13 cellular contexts compared by ENCODE assay signal in the genomic region with DNA sequence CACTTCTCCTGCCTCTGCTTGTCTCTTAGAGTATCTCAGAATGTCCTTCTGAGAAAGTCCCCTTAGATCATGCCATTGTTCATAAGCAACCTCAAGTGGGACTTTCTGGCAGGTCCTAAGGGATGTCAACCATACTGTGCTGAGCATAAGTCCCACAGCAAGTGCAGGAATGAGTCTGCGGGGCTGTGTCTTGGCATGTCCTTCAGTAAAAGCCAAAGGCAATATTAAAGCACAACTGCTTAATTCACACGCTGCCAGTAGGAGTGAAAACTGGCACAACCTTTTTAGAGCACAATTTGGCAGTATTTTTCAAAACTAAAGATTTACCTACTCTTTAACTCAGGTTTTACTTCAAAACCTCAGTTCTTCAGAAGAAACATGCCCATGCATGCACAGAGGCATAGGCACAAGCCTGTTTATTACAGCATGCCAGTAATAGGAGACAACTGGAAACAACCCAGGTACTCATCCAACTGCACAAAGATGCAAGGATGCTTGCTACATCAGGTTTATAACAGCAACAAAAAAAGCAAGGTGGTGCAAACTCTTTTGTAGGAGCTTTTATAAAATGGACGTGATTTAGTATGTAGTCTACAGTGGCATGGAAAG. TPM values are rescaled to one million over a fixed set of nuclear protein-coding genes. Genes with fewer than 3 reads are reported as not detected.
A peak's percentile ranks its signal among the peaks of the same experiment; 100 is the strongest.
DNase-seq lines count a peak whose midpoint lies in the region; ATAC-seq and TF ChIP-seq lines count a peak whose summit lies in the region.
"Had no signal": no experiment of that assay in that cellular context is flagged by ENCODE, and none has a peak within 500 bp of the region (broad histone marks: within the 10 kb centered on the region; RNA-seq: fewer than 3 reads in every experiment).

No MANE protein-coding gene starts in this region.

- no peaks in the 10 kb centered on the region for H3K79me2 ChIP-seq in mesendoderm (ENCODE audit: control insufficient read depth, insufficient read depth, low read length)

- H2BK120ac ChIP-seq in mesendoderm (ENCODE audit: low read depth, low read length): no peak overlapping the region

- no peaks in the 10 kb centered on the region for H3K9me3 ChIP-seq in HEK293 (ENCODE audit: control insufficient read depth, insufficient read depth, low read depth, low read length)
- no peaks in the 10 kb centered on the region for H3K9me3 ChIP-seq in mucosa of descending colon

- peak overlapping the region; percentile 43 for H2BK15ac ChIP-seq in mesendoderm (replicated peaks; ENCODE audit: low read depth)

- no peak overlapping the region for H4K5ac ChIP-seq in mesendoderm (ENCODE audit: low read length)

- no peak overlapping the region for H3K56ac ChIP-seq in mesendoderm (ENCODE audit: low read length)

- H3K36me3 ChIP-seq in HEK293 (ENCODE audit: control insufficient read depth in 2 of 2, insufficient read depth in 1 of 2, low read length in 2 of 2) (no peaks in the 10 kb centered on the region), mesendoderm (ENCODE audit: control insufficient read depth, insufficient read depth, low read length) (no peaks in the 10 kb centered on the region), mucosa of descending colon (ENCODE audit: low read depth) (no peaks in the 10 kb centered on the region)

- no peak overlapping the region for H2BK5ac ChIP-seq in mesendoderm (ENCODE audit: low read length)

- no peak overlapping the region for H4K8ac ChIP-seq in mesendoderm (ENCODE audit: low read depth, low read length)

- H3K4me1 ChIP-seq in HEK293 (ENCODE audit: control insufficient read depth, insufficient read depth, low read length) (peaks cover 2% of the 10 kb centered on the region; the same call in 1 of the 2 replicates), mesendoderm (ENCODE audit: control insufficient read depth, low read depth, low read length) (peaks cover 9% of the 10 kb centered on the region), mucosa of descending colon (ENCODE audit: low read depth) (no peaks in the 10 kb centered on the region)

- CTCF ChIA-PET in HEK293 (lab: Yijun Ruan, JAX): no interaction called here

- no peaks in the 10 kb centered on the region for H3K79me1 ChIP-seq in mesendoderm (ENCODE audit: low read length)

- TF ChIP-seq CTCF in HEK293 (tag by site-specific recombination; IDR thresholded peaks at IDR 0.05) (no peak), mucosa of descending colon (IDR thresholded peaks at IDR 0.05) (no peak)

- peak; percentile 72 for ATAC-seq in GM18868 (IDR thresholded peaks at IDR 0.05; ENCODE audit: unreplicated experiment)
- ATAC-seq in HG03457 (IDR thresholded peaks at IDR 0.05; ENCODE audit: unreplicated experiment): peak; percentile 72
- ATAC-seq in mucosa of descending colon: no peak
- ATAC-seq: activated naive CD8-positive, alpha-beta T cell treated with anti-CD3 and anti-CD28 coated beads, Interleukin-2, amount 50 U/mL, for 24 hours had no signal

- H3K4me3 ChIP-seq in HEK293 (ENCODE audit: low read depth, low read length): no peak overlapping the region
- H3K4me3 ChIP-seq in mesendoderm (ENCODE audit: low read length): no peak overlapping the region
- H3K4me3 ChIP-seq in mucosa of descending colon: no peak overlapping the region

- no peak overlapping the region for H2AK5ac ChIP-seq in mesendoderm (ENCODE audit: low read length)

- no peak overlapping the region for H3K18ac ChIP-seq in mesendoderm (ENCODE audit: low read length)

- POLR2A ChIA-PET in HEK293 (lab: Yijun Ruan, JAX): no interaction called here

- intact Hi-C loops in mucosa of descending colon (cut with DNase I, micrococcal nuclease): no loop called here

- WGBS in mesendoderm (ENCODE audit: extremely low coverage, insufficient coverage, low lambda C conversion rate): 100% methylated on average over 1 of the region's 3 CpGs

- no peak overlapping the region for H3K4me2 ChIP-seq in mesendoderm (ENCODE audit: low read length)

- peak overlapping the region; percentile 24; the same call in 1 of the 2 replicates for H3K27ac ChIP-seq in HEK293 (ENCODE audit: extremely low read depth, low read depth, low read length)
- no peak overlapping the region for H3K27ac ChIP-seq in mesendoderm (ENCODE audit: low read depth, low read length)

- H3K27me3 ChIP-seq in mesendoderm (ENCODE audit: insufficient read depth, low read length, poor library complexity): no peaks in the 10 kb centered on the region

- H3K9ac ChIP-seq in mesendoderm (ENCODE audit: low read length): no peak overlapping the region

- no peak overlapping the region for H3K23ac ChIP-seq in mesendoderm (ENCODE audit: low read length)

- no peak overlapping the region for H3K4ac ChIP-seq in mesendoderm (ENCODE audit: low read depth, low read length)

- DNase-seq in mesendoderm (no peak), mucosa of descending colon (no peak), GOT3 (lab: John Stamatoyannopoulos, UW) (no peak), NOMO-1 treated with dmso at 0.1 percent for 144 hours (lab: John Stamatoyannopoulos, UW; ENCODE audit: unreplicated experiment) (no peak)
- no peak for DNase-seq in activated CD4-positive, alpha-beta T cell treated with anti-CD3 and anti-CD28 coated beads for 48 hours
- DNase-seq: activated naive CD8-positive, alpha-beta T cell treated with anti-CD3 and anti-CD28 coated beads, Interleukin-2, amount 50 U/mL, for 24 hours; cortex of kidney; NCI-H524 treated with DMSO at 0.1 percent for 48 hours; Right ventricle myocardium superior; stimulated activated naive CD4-positive, alpha-beta T cell treated with Interleukin-2 at 50 U/mL for 16 hours had no signal

TF ChIP-seq in HEK293, 187 proteins besides CTCF, POLR2A, EP300 and RAD21 (continues in another document):
- no peak for TF ChIP-seq ZNF18 (tag by site-specific recombination; IDR thresholded peaks at IDR 0.05)
- TF ChIP-seq, protein P1, sequence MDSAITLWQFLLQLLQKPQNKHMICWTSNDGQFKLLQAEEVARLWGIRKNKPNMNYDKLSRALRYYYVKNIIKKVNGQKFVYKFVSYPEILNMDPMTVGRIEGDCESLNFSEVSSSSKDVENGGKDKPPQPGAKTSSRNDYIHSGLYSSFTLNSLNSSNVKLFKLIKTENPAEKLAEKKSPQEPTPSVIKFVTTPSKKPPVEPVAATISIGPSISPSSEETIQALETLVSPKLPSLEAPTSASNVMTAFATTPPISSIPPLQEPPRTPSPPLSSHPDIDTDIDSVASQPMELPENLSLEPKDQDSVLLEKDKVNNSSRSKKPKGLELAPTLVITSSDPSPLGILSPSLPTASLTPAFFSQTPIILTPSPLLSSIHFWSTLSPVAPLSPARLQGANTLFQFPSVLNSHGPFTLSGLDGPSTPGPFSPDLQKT (IDR thresholded peaks at IDR 0.05; ENCODE audit: borderline replicate concordance, low read depth, low read length): no peak
- no peak for TF ChIP-seq ZNF580 (tag by site-specific recombination; IDR thresholded peaks at IDR 0.05)
- TF ChIP-seq ZNF223 (tag by site-specific recombination; IDR thresholded peaks at IDR 0.05): no peak
- no peak for TF ChIP-seq ZBTB17 (tag by site-specific recombination; IDR thresholded peaks at IDR 0.05)
- no peak for TF ChIP-seq ZNF670 (tag by site-specific recombination; IDR thresholded peaks at IDR 0.05; ENCODE audit: low read depth)
- no peak for TF ChIP-seq ZBTB10 (tag by site-specific recombination; IDR thresholded peaks at IDR 0.05)
- TF ChIP-seq ZNF121 (tag by site-specific recombination; IDR thresholded peaks at IDR 0.05): no peak
- no peak for TF ChIP-seq ZNF654 (tag by site-specific recombination; IDR thresholded peaks at IDR 0.05; ENCODE audit: low read depth)
- TF ChIP-seq GLI4 (tag by site-specific recombination; IDR thresholded peaks at IDR 0.05): no peak
- TF ChIP-seq ZNF133 (tag by site-specific recombination; IDR thresholded peaks at IDR 0.05): no peak

RNA-seq across cellular contexts. Expression of gene SMAD5, which starts 24.4 kb away (rescaled TPM):
- 20.8 TPM for polyA plus RNA-seq in mesendoderm (2013, experiment 1 of 2)
- 20.0 TPM for polyA plus RNA-seq in mesendoderm (2013, experiment 2 of 2)
- total RNA-seq in mucosa of descending colon: 10 to 100 TPM; 39.7 to 79.8 (median 42.0) TPM
